In the genomic region with DNA sequence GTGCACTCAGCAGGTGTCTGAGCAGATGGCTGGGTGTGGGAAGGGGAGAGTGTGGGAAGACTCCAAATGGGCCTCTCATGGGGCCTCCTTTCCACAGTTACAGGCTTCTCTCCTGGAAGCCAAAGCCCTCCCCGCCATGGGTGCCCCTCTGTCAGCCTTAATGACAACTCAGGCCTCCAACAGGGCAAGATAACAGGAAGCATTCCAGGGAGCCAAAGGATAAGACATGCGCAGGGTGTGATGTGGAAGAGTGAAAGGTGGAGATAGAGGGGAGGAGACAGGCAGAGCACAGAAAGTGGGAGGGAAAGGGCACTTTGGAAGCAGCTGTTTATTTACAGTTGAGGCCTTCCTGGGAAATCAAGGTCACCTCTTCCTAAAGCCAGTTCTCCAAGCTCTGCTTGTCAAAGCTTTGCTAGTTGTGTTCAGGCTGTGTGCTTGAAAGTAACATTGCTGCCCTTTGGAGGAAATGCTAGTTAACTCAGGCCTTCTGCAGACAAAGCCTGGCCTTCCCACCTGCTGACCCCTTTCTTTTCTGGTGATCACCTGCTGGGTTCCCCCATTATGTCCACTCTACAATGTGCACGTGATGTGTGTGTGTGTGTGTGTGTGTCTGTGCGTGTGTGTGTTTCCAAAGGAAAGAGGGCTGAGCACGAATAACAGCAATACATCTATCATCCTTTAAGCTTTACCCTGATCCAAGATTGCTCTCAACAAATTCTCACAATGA, we compare ENCODE assay signal across 1 cellular context.
TF ChIP-seq lines count a peak whose summit lies in the region.

No MANE protein-coding gene starts in this region.

TF ChIP-seq in K562, 482 proteins besides CTCF, POLR2A, EP300 and RAD21 (continued from another document and continues in another):
- no peak for TF ChIP-seq NBN (IDR thresholded peaks at IDR 0.05; ENCODE audit: low read depth)
- TF ChIP-seq KLF16 (IDR thresholded peaks at IDR 0.05), result no peak
- TF ChIP-seq XRCC3 (IDR thresholded peaks at IDR 0.05), result no peak
- 0 out of 4 replicates have a peak, but pooled peaks of 1 of the 2 experiments have one; percentile 46 for TF ChIP-seq TEAD1 (CRISPR knock-in tag; IDR thresholded peaks at IDR 0.05)
- TF ChIP-seq SRSF7 (optimal IDR thresholded peaks at IDR 0.05; ENCODE audit: low read depth, low read length), result no peak
- no peak for TF ChIP-seq ZNF436 (CRISPR knock-in tag; IDR thresholded peaks at IDR 0.05)
- no peak for TF ChIP-seq ZNF717 (CRISPR knock-in tag; IDR thresholded peaks at IDR 0.05)
- 0 out of 4 replicates have a peak, but pooled peaks of 1 of the 2 experiments have one; percentile 20 for TF ChIP-seq FOXK2 (conservative IDR thresholded peaks at IDR 0.05 in 1 of 2, IDR thresholded peaks at IDR 0.05 in 1 of 2; ENCODE audit: low read depth in 2 of 2)
- TF ChIP-seq NONO (IDR thresholded peaks at IDR 0.05; ENCODE audit: low read depth in 2 of 2, low read length in 1 of 2), result no peak
- TF ChIP-seq HNRNPL (IDR thresholded peaks at IDR 0.05; ENCODE audit: low read depth, low read length), result no peak
- no peak for TF ChIP-seq CAMTA2 (CRISPR knock-in tag; conservative IDR thresholded peaks at IDR 0.05)
- TF ChIP-seq, protein P1, sequence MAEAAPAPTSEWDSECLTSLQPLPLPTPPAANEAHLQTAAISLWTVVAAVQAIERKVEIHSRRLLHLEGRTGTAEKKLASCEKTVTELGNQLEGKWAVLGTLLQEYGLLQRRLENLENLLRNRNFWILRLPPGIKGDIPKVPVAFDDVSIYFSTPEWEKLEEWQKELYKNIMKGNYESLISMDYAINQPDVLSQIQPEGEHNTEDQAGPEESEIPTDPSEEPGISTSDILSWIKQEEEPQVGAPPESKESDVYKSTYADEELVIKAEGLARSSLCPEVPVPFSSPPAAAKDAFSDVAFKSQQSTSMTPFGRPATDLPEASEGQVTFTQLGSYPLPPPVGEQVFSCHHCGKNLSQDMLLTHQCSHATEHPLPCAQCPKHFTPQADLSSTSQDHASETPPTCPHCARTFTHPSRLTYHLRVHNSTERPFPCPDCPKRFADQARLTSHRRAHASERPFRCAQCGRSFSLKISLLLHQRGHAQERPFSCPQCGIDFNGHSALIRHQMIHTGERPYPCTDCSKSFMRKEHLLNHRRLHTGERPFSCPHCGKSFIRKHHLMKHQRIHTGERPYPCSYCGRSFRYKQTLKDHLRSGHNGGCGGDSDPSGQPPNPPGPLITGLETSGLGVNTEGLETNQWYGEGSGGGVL (CRISPR knock-in tag; IDR thresholded peaks at IDR 0.05), result no peak
- TF ChIP-seq, protein P2, sequence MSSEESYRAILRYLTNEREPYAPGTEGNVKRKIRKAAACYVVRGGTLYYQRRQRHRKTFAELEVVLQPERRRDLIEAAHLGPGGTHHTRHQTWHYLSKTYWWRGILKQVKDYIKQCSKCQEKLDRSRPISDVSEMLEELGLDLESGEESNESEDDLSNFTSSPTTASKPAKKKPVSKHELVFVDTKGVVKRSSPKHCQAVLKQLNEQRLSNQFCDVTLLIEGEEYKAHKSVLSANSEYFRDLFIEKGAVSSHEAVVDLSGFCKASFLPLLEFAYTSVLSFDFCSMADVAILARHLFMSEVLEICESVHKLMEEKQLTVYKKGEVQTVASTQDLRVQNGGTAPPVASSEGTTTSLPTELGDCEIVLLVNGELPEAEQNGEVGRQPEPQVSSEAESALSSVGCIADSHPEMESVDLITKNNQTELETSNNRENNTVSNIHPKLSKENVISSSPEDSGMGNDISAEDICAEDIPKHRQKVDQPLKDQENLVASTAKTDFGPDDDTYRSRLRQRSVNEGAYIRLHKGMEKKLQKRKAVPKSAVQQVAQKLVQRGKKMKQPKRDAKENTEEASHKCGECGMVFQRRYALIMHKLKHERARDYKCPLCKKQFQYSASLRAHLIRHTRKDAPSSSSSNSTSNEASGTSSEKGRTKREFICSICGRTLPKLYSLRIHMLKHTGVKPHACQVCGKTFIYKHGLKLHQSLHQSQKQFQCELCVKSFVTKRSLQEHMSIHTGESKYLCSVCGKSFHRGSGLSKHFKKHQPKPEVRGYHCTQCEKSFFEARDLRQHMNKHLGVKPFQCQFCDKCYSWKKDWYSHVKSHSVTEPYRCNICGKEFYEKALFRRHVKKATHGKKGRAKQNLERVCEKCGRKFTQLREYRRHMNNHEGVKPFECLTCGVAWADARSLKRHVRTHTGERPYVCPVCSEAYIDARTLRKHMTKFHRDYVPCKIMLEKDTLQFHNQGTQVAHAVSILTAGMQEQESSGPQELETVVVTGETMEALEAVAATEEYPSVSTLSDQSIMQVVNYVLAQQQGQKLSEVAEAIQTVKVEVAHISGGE (CRISPR knock-in tag; IDR thresholded peaks at IDR 0.05), result no peak
- TF ChIP-seq, protein P3, sequence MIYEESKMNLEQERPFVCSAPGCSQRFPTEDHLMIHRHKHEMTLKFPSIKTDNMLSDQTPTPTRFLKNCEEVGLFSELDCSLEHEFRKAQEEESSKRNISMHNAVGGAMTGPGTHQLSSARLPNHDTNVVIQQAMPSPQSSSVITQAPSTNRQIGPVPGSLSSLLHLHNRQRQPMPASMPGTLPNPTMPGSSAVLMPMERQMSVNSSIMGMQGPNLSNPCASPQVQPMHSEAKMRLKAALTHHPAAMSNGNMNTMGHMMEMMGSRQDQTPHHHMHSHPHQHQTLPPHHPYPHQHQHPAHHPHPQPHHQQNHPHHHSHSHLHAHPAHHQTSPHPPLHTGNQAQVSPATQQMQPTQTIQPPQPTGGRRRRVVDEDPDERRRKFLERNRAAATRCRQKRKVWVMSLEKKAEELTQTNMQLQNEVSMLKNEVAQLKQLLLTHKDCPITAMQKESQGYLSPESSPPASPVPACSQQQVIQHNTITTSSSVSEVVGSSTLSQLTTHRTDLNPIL (CRISPR knock-in tag; IDR thresholded peaks at IDR 0.05), result no peak
- TF ChIP-seq PML (IDR thresholded peaks at IDR 0.05; ENCODE audit: low read length), result no peak
- no peak for TF ChIP-seq GTF2E2 (tag; IDR thresholded peaks at IDR 0.05)
- TF ChIP-seq RBM25 (IDR thresholded peaks at IDR 0.05; ENCODE audit: low read depth, low read length, severe bottlenecking), result no peak
- no peak for TF ChIP-seq ZNF175 (CRISPR knock-in tag; IDR thresholded peaks at IDR 0.05; ENCODE audit: low read depth)
- TF ChIP-seq IFI16 (CRISPR knock-in tag; IDR thresholded peaks at IDR 0.05), result no peak
- TF ChIP-seq ZNF354B (CRISPR knock-in tag; IDR thresholded peaks at IDR 0.05), result no peak
- TF ChIP-seq CHD1 (IDR thresholded peaks at IDR 0.05; ENCODE audit: low read length), result no peak
- TF ChIP-seq CBFA2T2 (conservative IDR thresholded peaks at IDR 0.05), result peak; percentile 49
- TF ChIP-seq NFRKB (IDR thresholded peaks at IDR 0.05; ENCODE audit: low read depth), result no peak
- no peak for TF ChIP-seq SIX5 (IDR thresholded peaks at IDR 0.05; ENCODE audit: borderline replicate concordance in 1 of 2, insufficient read depth in 1 of 2, low read depth in 1 of 2, low read length in 2 of 2)
- TF ChIP-seq ZNF140 (CRISPR knock-in tag; IDR thresholded peaks at IDR 0.05), result no peak
- no peak for TF ChIP-seq CBX2 (IDR thresholded peaks at IDR 0.05; ENCODE audit: insufficient read depth, low read length, poor library complexity, severe bottlenecking)
- no peak for TF ChIP-seq KLF13 (tag; IDR thresholded peaks at IDR 0.05; ENCODE audit: borderline replicate concordance, low read depth)
- no peak for TF ChIP-seq HCFC1 (IDR thresholded peaks at IDR 0.05; ENCODE audit: low read depth, low read length)
- TF ChIP-seq, protein P4, sequence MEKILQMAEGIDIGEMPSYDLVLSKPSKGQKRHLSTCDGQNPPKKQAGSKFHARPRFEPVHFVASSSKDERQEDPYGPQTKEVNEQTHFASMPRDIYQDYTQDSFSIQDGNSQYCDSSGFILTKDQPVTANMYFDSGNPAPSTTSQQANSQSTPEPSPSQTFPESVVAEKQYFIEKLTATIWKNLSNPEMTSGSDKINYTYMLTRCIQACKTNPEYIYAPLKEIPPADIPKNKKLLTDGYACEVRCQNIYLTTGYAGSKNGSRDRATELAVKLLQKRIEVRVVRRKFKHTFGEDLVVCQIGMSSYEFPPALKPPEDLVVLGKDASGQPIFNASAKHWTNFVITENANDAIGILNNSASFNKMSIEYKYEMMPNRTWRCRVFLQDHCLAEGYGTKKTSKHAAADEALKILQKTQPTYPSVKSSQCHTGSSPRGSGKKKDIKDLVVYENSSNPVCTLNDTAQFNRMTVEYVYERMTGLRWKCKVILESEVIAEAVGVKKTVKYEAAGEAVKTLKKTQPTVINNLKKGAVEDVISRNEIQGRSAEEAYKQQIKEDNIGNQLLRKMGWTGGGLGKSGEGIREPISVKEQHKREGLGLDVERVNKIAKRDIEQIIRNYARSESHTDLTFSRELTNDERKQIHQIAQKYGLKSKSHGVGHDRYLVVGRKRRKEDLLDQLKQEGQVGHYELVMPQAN (IDR thresholded peaks at IDR 0.05; ENCODE audit: borderline replicate concordance), result no peak
- TF ChIP-seq DMBX1 (CRISPR knock-in tag; IDR thresholded peaks at IDR 0.05; ENCODE audit: borderline replicate concordance), result no peak
- no peak for TF ChIP-seq MCM2 (IDR thresholded peaks at IDR 0.05; ENCODE audit: low read depth)
- TF ChIP-seq HDAC1 (IDR thresholded peaks at IDR 0.05), result peak in 1 of 2 experiments; percentile 34; a peak in 1 of 4 replicates
- no peak for TF ChIP-seq SNRNP70 (optimal IDR thresholded peaks at IDR 0.05; ENCODE audit: low read depth, low read length)
- no peak for TF ChIP-seq PTBP1 (IDR thresholded peaks at IDR 0.05; ENCODE audit: low read depth, low read length)
- no peak for TF ChIP-seq NFIX (CRISPR knock-in tag; IDR thresholded peaks at IDR 0.05; ENCODE audit: low read depth)
- TF ChIP-seq ZNF146 (CRISPR knock-in tag; IDR thresholded peaks at IDR 0.05; ENCODE audit: unreplicated experiment), result no peak
- no peak for TF ChIP-seq ELF2 (CRISPR knock-in tag; IDR thresholded peaks at IDR 0.05)
- no peak for TF ChIP-seq SMARCA5 (IDR thresholded peaks at IDR 0.05)
- TF ChIP-seq ZNF239 (CRISPR knock-in tag; IDR thresholded peaks at IDR 0.05), result no peak
- TF ChIP-seq, protein P5, sequence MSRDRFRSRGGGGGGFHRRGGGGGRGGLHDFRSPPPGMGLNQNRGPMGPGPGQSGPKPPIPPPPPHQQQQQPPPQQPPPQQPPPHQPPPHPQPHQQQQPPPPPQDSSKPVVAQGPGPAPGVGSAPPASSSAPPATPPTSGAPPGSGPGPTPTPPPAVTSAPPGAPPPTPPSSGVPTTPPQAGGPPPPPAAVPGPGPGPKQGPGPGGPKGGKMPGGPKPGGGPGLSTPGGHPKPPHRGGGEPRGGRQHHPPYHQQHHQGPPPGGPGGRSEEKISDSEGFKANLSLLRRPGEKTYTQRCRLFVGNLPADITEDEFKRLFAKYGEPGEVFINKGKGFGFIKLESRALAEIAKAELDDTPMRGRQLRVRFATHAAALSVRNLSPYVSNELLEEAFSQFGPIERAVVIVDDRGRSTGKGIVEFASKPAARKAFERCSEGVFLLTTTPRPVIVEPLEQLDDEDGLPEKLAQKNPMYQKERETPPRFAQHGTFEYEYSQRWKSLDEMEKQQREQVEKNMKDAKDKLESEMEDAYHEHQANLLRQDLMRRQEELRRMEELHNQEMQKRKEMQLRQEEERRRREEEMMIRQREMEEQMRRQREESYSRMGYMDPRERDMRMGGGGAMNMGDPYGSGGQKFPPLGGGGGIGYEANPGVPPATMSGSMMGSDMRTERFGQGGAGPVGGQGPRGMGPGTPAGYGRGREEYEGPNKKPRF (IDR thresholded peaks at IDR 0.05; ENCODE audit: low read depth, low read length), result no peak
- TF ChIP-seq RBM17 (IDR thresholded peaks at IDR 0.05; ENCODE audit: borderline replicate concordance, low read depth, low read length), result no peak
- TF ChIP-seq, protein P6, sequence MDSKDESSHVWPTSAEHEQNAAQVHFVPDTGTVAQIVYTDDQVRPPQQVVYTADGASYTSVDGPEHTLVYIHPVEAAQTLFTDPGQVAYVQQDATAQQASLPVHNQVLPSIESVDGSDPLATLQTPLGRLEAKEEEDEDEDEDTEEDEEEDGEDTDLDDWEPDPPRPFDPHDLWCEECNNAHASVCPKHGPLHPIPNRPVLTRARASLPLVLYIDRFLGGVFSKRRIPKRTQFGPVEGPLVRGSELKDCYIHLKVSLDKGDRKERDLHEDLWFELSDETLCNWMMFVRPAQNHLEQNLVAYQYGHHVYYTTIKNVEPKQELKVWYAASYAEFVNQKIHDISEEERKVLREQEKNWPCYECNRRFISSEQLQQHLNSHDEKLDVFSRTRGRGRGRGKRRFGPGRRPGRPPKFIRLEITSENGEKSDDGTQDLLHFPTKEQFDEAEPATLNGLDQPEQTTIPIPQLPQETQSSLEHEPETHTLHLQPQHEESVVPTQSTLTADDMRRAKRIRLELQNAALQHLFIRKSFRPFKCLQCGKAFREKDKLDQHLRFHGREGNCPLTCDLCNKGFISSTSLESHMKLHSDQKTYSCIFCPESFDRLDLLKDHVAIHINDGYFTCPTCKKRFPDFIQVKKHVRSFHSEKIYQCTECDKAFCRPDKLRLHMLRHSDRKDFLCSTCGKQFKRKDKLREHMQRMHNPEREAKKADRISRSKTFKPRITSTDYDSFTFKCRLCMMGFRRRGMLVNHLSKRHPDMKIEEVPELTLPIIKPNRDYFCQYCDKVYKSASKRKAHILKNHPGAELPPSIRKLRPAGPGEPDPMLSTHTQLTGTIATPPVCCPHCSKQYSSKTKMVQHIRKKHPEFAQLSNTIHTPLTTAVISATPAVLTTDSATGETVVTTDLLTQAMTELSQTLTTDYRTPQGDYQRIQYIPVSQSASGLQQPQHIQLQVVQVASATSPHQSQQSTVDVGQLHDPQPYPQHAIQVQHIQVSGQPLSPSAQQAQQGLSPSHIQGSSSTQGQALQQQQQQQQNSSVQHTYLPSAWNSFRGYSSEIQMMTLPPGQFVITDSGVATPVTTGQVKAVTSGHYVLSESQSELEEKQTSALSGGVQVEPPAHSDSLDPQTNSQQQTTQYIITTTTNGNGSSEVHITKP (IDR thresholded peaks at IDR 0.05; ENCODE audit: partially characterized antibody), result peak; percentile 74
- TF ChIP-seq, protein P7, sequence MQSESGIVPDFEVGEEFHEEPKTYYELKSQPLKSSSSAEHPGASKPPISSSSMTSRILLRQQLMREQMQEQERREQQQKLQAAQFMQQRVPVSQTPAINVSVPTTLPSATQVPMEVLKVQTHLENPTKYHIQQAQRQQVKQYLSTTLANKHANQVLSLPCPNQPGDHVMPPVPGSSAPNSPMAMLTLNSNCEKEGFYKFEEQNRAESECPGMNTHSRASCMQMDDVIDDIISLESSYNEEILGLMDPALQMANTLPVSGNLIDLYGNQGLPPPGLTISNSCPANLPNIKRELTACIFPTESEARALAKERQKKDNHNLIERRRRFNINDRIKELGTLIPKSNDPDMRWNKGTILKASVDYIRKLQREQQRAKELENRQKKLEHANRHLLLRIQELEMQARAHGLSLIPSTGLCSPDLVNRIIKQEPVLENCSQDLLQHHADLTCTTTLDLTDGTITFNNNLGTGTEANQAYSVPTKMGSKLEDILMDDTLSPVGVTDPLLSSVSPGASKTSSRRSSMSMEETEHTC (IDR thresholded peaks at IDR 0.05), result no peak
- TF ChIP-seq, protein P8, sequence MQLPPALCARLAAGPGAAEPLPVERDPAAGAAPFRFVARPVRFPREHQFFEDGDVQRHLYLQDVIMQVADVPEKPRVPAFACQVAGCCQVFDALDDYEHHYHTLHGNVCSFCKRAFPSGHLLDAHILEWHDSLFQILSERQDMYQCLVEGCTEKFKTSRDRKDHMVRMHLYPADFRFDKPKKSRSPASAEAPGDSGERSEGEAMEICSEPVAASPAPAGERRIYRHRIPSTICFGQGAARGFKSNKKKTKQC (CRISPR knock-in tag; IDR thresholded peaks at IDR 0.05), result no peak
- no peak for TF ChIP-seq ZNF77 (CRISPR knock-in tag; IDR thresholded peaks at IDR 0.05)
